Comparison of ENCODE assay signal across 10 cellular contexts in genomic region chr9:94140791-94141790, GRCh38. TPM values are rescaled to one million over a fixed set of nuclear protein-coding genes. Genes with fewer than 3 reads are reported as not detected.
DNase-seq lines count a peak whose midpoint lies in the region; ATAC-seq and TF ChIP-seq lines count a peak whose summit lies in the region.
"Had no signal": no experiment of that assay in that cellular context is flagged by ENCODE, and none has a peak within 500 bp of the region (broad histone marks: within the 10 kb centered on the region; RNA-seq: fewer than 3 reads in every experiment).

No MANE protein-coding gene starts in this region.

- no peak overlapping the region for H3K27ac Mint-ChIP-seq in WTC11
- H3K27ac Mint-ChIP-seq: activated CD4-positive, alpha-beta memory T cell treated with anti-CD3 and anti-CD28 coated beads, Interleukin-2, amount 10 ng/mL, durations not matched to agents 7 days and 5 days had no signal

- POLR2A ChIA-PET in Panc1 (lab: Charles Lee), result interaction anchor here (1.4 kb wide), 1 partner anchor 27 kb away, joined by 6 read pairs; no protein-coding TSS in a partner anchor
- POLR2A ChIA-PET in WTC11 (lab: Charles Lee), result no interaction called here

- no peaks in the 10 kb centered on the region for H3K9me3 Mint-ChIP-seq in WTC11
- H3K9me3 Mint-ChIP-seq: activated CD4-positive, alpha-beta memory T cell treated with anti-CD3 and anti-CD28 coated beads, Interleukin-2, amount 10 ng/mL, durations not matched to agents 7 days and 5 days had no signal

- H3K9me3 ChIP-seq in Panc1 (ENCODE audit: control insufficient read depth, insufficient read depth, low read depth, low read length), result no peaks in the 10 kb centered on the region
- no peaks in the 10 kb centered on the region for H3K9me3 ChIP-seq in muscle layer of duodenum (ENCODE audit: control insufficient read depth in 1 of 2, low read length in 2 of 2)
- H3K9me3 ChIP-seq in tibial nerve, result no peaks in the 10 kb centered on the region

- ATAC-seq in Panc1, result no peak
- no peak for ATAC-seq in WTC11

- H3K27me3 Mint-ChIP-seq in WTC11 (ENCODE audit: low read depth), result no peaks in the 10 kb centered on the region; the same call in 1 of the 2 replicates

- CTCF ChIA-PET in Panc1 (lab: Charles Lee), result no interaction called here
- CTCF ChIA-PET in WTC11 (lab: Charles Lee), result no interaction called here

- no peak for TF ChIP-seq POLR2A in tibial nerve (IDR thresholded peaks at IDR 0.05)

- H3K27ac ChIP-seq in Panc1 (ENCODE audit: low read length) (peak overlapping the region; percentile 76), dorsolateral prefrontal cortex (peak overlapping the region in 39 of 59 donors; percentile 16 to 84 (median 62)), muscle layer of duodenum (ENCODE audit: low read length) (peak overlapping the region; percentile 62), tibial nerve (peak overlapping the region in 3 of 4 donors; percentile 76 to 92 (median 85))
- H3K27ac ChIP-seq: SK-N-MC had no signal

- no peaks in the 10 kb centered on the region for H3K36me3 Mint-ChIP-seq in WTC11

- peaks cover 14% of the 10 kb centered on the region for H3K4me1 Mint-ChIP-seq in WTC11
- H3K4me1 Mint-ChIP-seq: activated CD4-positive, alpha-beta memory T cell treated with anti-CD3 and anti-CD28 coated beads, Interleukin-2, amount 10 ng/mL, durations not matched to agents 7 days and 5 days had no signal

- H3K4me1 ChIP-seq in Panc1 (ENCODE audit: control insufficient read depth, insufficient read depth, low read length) (peaks cover 23% of the 10 kb centered on the region; the same call in 1 of the 2 replicates), muscle layer of duodenum (ENCODE audit: control insufficient read depth in 1 of 2, insufficient read depth in 2 of 2, low read length in 2 of 2) (peaks cover 0 to 18% of the 10 kb centered on the region in 2 donors), tibial nerve (peaks cover 0 to 47% (median 19%) of the 10 kb centered on the region in 4 donors)

- no peak for TF ChIP-seq CTCF in Panc1 (IDR thresholded peaks at IDR 0.05)
- TF ChIP-seq CTCF in dorsolateral prefrontal cortex (IDR thresholded peaks at IDR 0.05 in 54 of 56, conservative IDR thresholded peaks at IDR 0.05 in 2 of 56; ENCODE audit: low read depth in 1 of 56, partially characterized antibody in 56 of 56), result no peak
- no peak for TF ChIP-seq CTCF in tibial nerve (IDR thresholded peaks at IDR 0.05)
- TF ChIP-seq CTCF in WTC11 (IDR thresholded peaks at IDR 0.05), result no peak

- WGBS in tibial nerve, 2 donors, result 75 to 78% methylated on average over 13 of the region's 13 CpGs

- H3K27me3 ChIP-seq in Panc1 (ENCODE audit: control insufficient read depth, insufficient read depth, low read length) (no peaks in the 10 kb centered on the region), dorsolateral prefrontal cortex (no peaks in the 10 kb centered on the region), muscle layer of duodenum (ENCODE audit: low read depth, low read length) (no peaks in the 10 kb centered on the region), tibial nerve (no peaks in the 10 kb centered on the region)

- no peak overlapping the region for H3K4me3 Mint-ChIP-seq in WTC11
- H3K4me3 Mint-ChIP-seq: activated CD4-positive, alpha-beta memory T cell treated with anti-CD3 and anti-CD28 coated beads, Interleukin-2, amount 10 ng/mL, durations not matched to agents 7 days and 5 days had no signal

- H3K36me3 ChIP-seq in Panc1 (ENCODE audit: control insufficient read depth, insufficient read depth, low read length) (no peaks in the 10 kb centered on the region), muscle layer of duodenum (ENCODE audit: control insufficient read depth in 1 of 2, insufficient read depth in 2 of 2, low read length in 2 of 2) (no peaks in the 10 kb centered on the region), tibial nerve (no peaks in the 10 kb centered on the region)

- DNase-seq in Panc1 (ENCODE audit: low read depth, low spot score) (no peak), dorsolateral prefrontal cortex (no peak), tibial nerve (ENCODE audit: low spot score in 2 of 2) (no peak), WTC11 (ENCODE audit: low spot score) (no peak), OCI-M1 (lab: John Stamatoyannopoulos, UW) (no peak), NCI-H1417 treated with DMSO at 0.1 percent for 48 hours (lab: John Stamatoyannopoulos, UW) (no peak)
- DNase-seq: activated CD4-positive, alpha-beta memory T cell treated with anti-CD3 and anti-CD28 coated beads, Interleukin-2, amount 10 ng/mL, durations not matched to agents 7 days and 5 days; stimulated activated CD4-positive, alpha-beta T cell treated with anti-CD3 and anti-CD28 coated beads, Interleukin-4, amount 100 ng/mL, for 24 hours had no signal

- no TSS peak for BruUV-seq in Panc1 (replicated peaks; lab: Mats Ljungman, UMichigan)

- intact Hi-C loops in Panc1 (cut with micrococcal nuclease; ENCODE audit: unreplicated experiment), result no loop called here
- intact Hi-C loops in dorsolateral prefrontal cortex (cut with DNase I), result no loop called here

- TF ChIP-seq EP300 in tibial nerve (IDR thresholded peaks at IDR 0.05), result no peak

- H3K4me3 ChIP-seq in Panc1 (ENCODE audit: low read depth in 2 of 2, low read length in 2 of 2), result no peak overlapping the region
- no peak overlapping the region for H3K4me3 ChIP-seq in dorsolateral prefrontal cortex
- no peak overlapping the region for H3K4me3 ChIP-seq in muscle layer of duodenum (ENCODE audit: low read depth in 1 of 2, low read length in 2 of 2)
- H3K4me3 ChIP-seq in tibial nerve, result no peak overlapping the region
- H3K4me3 ChIP-seq: SK-N-MC had no signal

- in situ Hi-C loops in Panc1 (cut with HindIII; ENCODE audit: low pct_unique_long_range_greater_than_20kb, low sequenced_read_pairs), result no loop called here

TF ChIP-seq in WTC11, 78 proteins besides CTCF, POLR2A, EP300 and RAD21:
- TF ChIP-seq ZNF423 (CRISPR knock-in tag; IDR thresholded peaks at IDR 0.05), result no peak
- no peak for TF ChIP-seq USF2 (CRISPR knock-in tag; IDR thresholded peaks at IDR 0.05)
- TF ChIP-seq ZNF512 (CRISPR knock-in tag; IDR thresholded peaks at IDR 0.05; ENCODE audit: borderline replicate concordance), result no peak
- no peak for TF ChIP-seq AR (CRISPR knock-in tag; IDR thresholded peaks at IDR 0.05)
- no peak for TF ChIP-seq SMAD4 (CRISPR knock-in tag; IDR thresholded peaks at IDR 0.05)
- no peak for TF ChIP-seq TEAD1 (CRISPR knock-in tag; IDR thresholded peaks at IDR 0.05)
- no peak for TF ChIP-seq CBFB (CRISPR knock-in tag; IDR thresholded peaks at IDR 0.05; ENCODE audit: low read depth)
- TF ChIP-seq ZNF671 (CRISPR knock-in tag; IDR thresholded peaks at IDR 0.05), result no peak
TF ChIP-seq in WTC11: peak in this region for 0.

RNA-seq across cellular contexts. Expression of gene PTPDC1, which starts 56.8 kb away (rescaled TPM):
- total RNA-seq in Panc1 (2021; ENCODE audit: unreplicated experiment) (10.6 TPM), dorsolateral prefrontal cortex (10 to 100 TPM; 15.0 to 85.4 (median 26.8) TPM), tibial nerve (10 to 100 TPM; 43.8 to 80.2 (median 65.3) TPM), WTC11 (2021) (8.9 to 9.5 TPM (median 9.2 TPM) in 3 replicates)
- polyA plus RNA-seq in Panc1 (2012; ENCODE audit: insufficient read length), result 4.5 TPM
